Comparison of ENCODE assay signal across 8 cellular contexts in genomic region chrX:54358424-54359211, GRCh38. TPM values are rescaled to one million over a fixed set of nuclear protein-coding genes. Genes with fewer than 3 reads are reported as not detected.
DNase-seq lines count a peak whose midpoint lies in the region; ATAC-seq and TF ChIP-seq lines count a peak whose summit lies in the region.

No MANE protein-coding gene starts in this region.

- H3K4me1 Mint-ChIP-seq in activated naive CD4-positive, alpha-beta T cell treated with anti-CD3 and anti-CD28 coated beads for 36 hours (ENCODE audit: low read depth) = peaks cover 12% of the 10 kb centered on the region

- peaks cover 10% of the 10 kb centered on the region for H3K27me3 Mint-ChIP-seq in activated naive CD4-positive, alpha-beta T cell treated with anti-CD3 and anti-CD28 coated beads for 36 hours (ENCODE audit: low read depth)

- in situ Hi-C loops in HAP-1 (cut with MboI; ENCODE audit: low sequenced_read_pairs) = loop anchor here (25.0 kb wide), 1 partner anchor 454 kb away; the partner anchor contains the start of gene MAGED2

- H2AFZ ChIP-seq in neuron (ENCODE audit: low read depth, low read length) = peak overlapping the region; percentile 19

- H3K9me3 ChIP-seq in HAP-1 (no peaks in the 10 kb centered on the region), neuron (ENCODE audit: low read length) (no peaks in the 10 kb centered on the region), thyroid gland (no peaks in the 10 kb centered on the region)

- peak overlapping the region; percentile 81 for H3K4me3 ChIP-seq in HAP-1
- H3K4me3 ChIP-seq in neuron (ENCODE audit: low read length) = peak overlapping the region; percentile 84
- peak overlapping the region in 2 of 3 donors; percentile 27 to 30 for H3K4me3 ChIP-seq in thyroid gland (replicated peaks in 1 of 3)

- ATAC-seq in foreskin keratinocyte (peak; percentile 63), HG03095 (IDR thresholded peaks at IDR 0.05; ENCODE audit: unreplicated experiment) (no peak)

- H3K36me3 Mint-ChIP-seq in activated naive CD4-positive, alpha-beta T cell treated with anti-CD3 and anti-CD28 coated beads for 36 hours (ENCODE audit: low read depth) = no peaks in the 10 kb centered on the region

- CTCF ChIA-PET in activated naive CD4-positive, alpha-beta T cell treated with anti-CD3 and anti-CD28 coated beads for 36 hours (lab: Charles Lee) = interaction anchor here (0.6 kb wide), 1 partner anchor 11 kb away, joined by 4 read pairs; no protein-coding TSS in a partner anchor

- TF ChIP-seq POLR2A in thyroid gland (IDR thresholded peaks at IDR 0.05) = no peak

- H3K36me3 ChIP-seq in HAP-1 (replicated peaks) = no peaks in the 10 kb centered on the region
- H3K36me3 ChIP-seq in neuron (ENCODE audit: insufficient read depth, low read length) = no peaks in the 10 kb centered on the region
- H3K36me3 ChIP-seq in thyroid gland = no peaks in the 10 kb centered on the region

- H3K9me3 Mint-ChIP-seq in activated naive CD4-positive, alpha-beta T cell treated with anti-CD3 and anti-CD28 coated beads for 36 hours = no peaks in the 10 kb centered on the region

- TF ChIP-seq CTCF in foreskin keratinocyte (conservative IDR thresholded peaks at IDR 0.05) (no peak), thyroid gland (IDR thresholded peaks at IDR 0.05) (no peak)

- peaks cover 21% of the 10 kb centered on the region for H3K4me1 ChIP-seq in HAP-1
- no peaks in the 10 kb centered on the region for H3K4me1 ChIP-seq in foreskin keratinocyte
- H3K4me1 ChIP-seq in neuron (ENCODE audit: insufficient read depth, low read length) = peaks cover 3% of the 10 kb centered on the region
- no peaks in the 10 kb centered on the region for H3K4me1 ChIP-seq in thyroid gland

- H3K27me3 ChIP-seq in HAP-1 (ENCODE audit: low read depth) (peaks cover 30% of the 10 kb centered on the region), foreskin keratinocyte (no peaks in the 10 kb centered on the region), neuron (ENCODE audit: insufficient read depth, low read length) (no peaks in the 10 kb centered on the region), thyroid gland (no peaks in the 10 kb centered on the region)

- peak overlapping the region; percentile 80 for H3K4me3 Mint-ChIP-seq in activated naive CD4-positive, alpha-beta T cell treated with anti-CD3 and anti-CD28 coated beads for 36 hours

- no peak overlapping the region for H3K27ac Mint-ChIP-seq in activated naive CD4-positive, alpha-beta T cell treated with anti-CD3 and anti-CD28 coated beads for 36 hours

- WGBS in thyroid gland, 2 donors = 7% methylated on average over 3 of the region's 54 CpGs; no CpG with 5 or more reads in 1 of the 2 donors

- H3K27ac ChIP-seq in foreskin keratinocyte = no peak overlapping the region
- H3K27ac ChIP-seq in thyroid gland = peak overlapping the region; percentile 41 to 49 (median 46)

- DNase-seq in A172 (ENCODE audit: low spot score) = peak; percentile 52
- peak; percentile 70 to 88 for DNase-seq in HAP-1 (ENCODE audit: low spot score in 2 of 2)
- peak; percentile 55 for DNase-seq in NCI-H526 treated with DMSO at 0.1 percent for 48 hours (lab: John Stamatoyannopoulos, UW)
- DNase-seq in activated naive CD4-positive, alpha-beta T cell treated with anti-CD3 and anti-CD28 coated beads for 36 hours = peak; percentile 51
- DNase-seq in foreskin keratinocyte = peak; percentile 32 to 75
- DNase-seq in thyroid gland = peak; percentile 64 to 72

- intact Hi-C loops in activated naive CD4-positive, alpha-beta T cell treated with anti-CD3 and anti-CD28 coated beads for 36 hours (cut with micrococcal nuclease) = loop anchor here (1.0 kb wide), 2 partner anchors 82 to 313 kb away; partner anchors contain the start of gene TSR2
- intact Hi-C loops in thyroid gland (cut with DNase I) = no loop called here

RNA-seq across cellular contexts. Expression of gene WNK3, which starts 0.8 kb away (rescaled TPM):
- total RNA-seq in A172 (2014; rRNA removed; shearing (Covaris generic)) = 3.3 and 4.2 TPM in 2 replicates
- total RNA-seq in activated naive CD4-positive, alpha-beta T cell treated with anti-CD3 and anti-CD28 coated beads for 36 hours = under 1 TPM; 0.25 to 0.60 TPM
- total RNA-seq in foreskin keratinocyte = 1.6 TPM in 2 replicates
- 0.17 and 0.20 TPM in 2 replicates for polyA plus RNA-seq in foreskin keratinocyte
- total RNA-seq in thyroid gland = 1 to 10 TPM; 2.3 to 7.0 (median 4.6) TPM

Comparison
In these comparisons a context has a peak if more than half of its experiments do, and no peak if none do; other contexts are left out.
1. H3K4me3 ChIP-seq: peak in every context shown above with its lines; median percentile 84 in neuron; 81 in HAP-1; 28 in thyroid gland.